Comparison of ENCODE assay signal across 20 cellular contexts in genomic region chr12:113978080-113978479, GRCh38. TPM values are rescaled to one million over a fixed set of nuclear protein-coding genes. Genes with fewer than 3 reads are reported as not detected.
DNase-seq lines count a peak whose midpoint lies in the region; ATAC-seq, FAIRE-seq and TF ChIP-seq lines count a peak whose summit lies in the region.
"Had no signal": no experiment of that assay in that cellular context is flagged by ENCODE, and none has a peak within 500 bp of the region (broad histone marks: within the 10 kb centered on the region; RNA-seq: fewer than 3 reads in every experiment).

No MANE protein-coding gene starts in this region.

- no peaks in the 10 kb centered on the region for H3K4me1 Mint-ChIP-seq in HFFc6 (ENCODE audit: low read depth)
- H3K4me1 Mint-ChIP-seq: CD4-positive, alpha-beta memory T cell had no signal

- H3K27ac ChIP-seq in DND-41 (ENCODE audit: low read length) (no peak overlapping the region), pancreas (no peak overlapping the region), uterus (no peak overlapping the region)
- H3K27ac ChIP-seq: A549 had no signal

- peaks cover 8% of the 10 kb centered on the region for H3K27me3 ChIP-seq in DND-41 (ENCODE audit: insufficient read depth, low read length, poor library complexity)
- H3K27me3 ChIP-seq in pancreas, result peaks cover 0 to 13% (median 3%) of the 10 kb centered on the region in 4 donors
- H3K27me3 ChIP-seq in uterus, result no peaks in the 10 kb centered on the region

- H3K4me3 Mint-ChIP-seq in HFFc6, result no peak overlapping the region
- H3K4me3 Mint-ChIP-seq: CD4-positive, alpha-beta memory T cell had no signal

- H3K9me3 ChIP-seq in DND-41 (ENCODE audit: insufficient read depth, low read length, severe bottlenecking) (no peaks in the 10 kb centered on the region), pancreas (no peaks in the 10 kb centered on the region), uterus (no peaks in the 10 kb centered on the region)
- H3K9me3 ChIP-seq: A549, Caco-2, HAP-1 had no signal

- H3K79me2 ChIP-seq in DND-41 (ENCODE audit: insufficient read depth, low read length), result no peaks in the 10 kb centered on the region

- intact Hi-C loops in pancreas (cut with DNase I), result loop anchor here in 1 of 3 donors (10.0 kb wide), 1 partner anchor 527 kb away; no protein-coding TSS in a partner anchor
- intact Hi-C loops in uterus (cut with DNase I; ENCODE audit: low total_unique reads), result no loop called here

- ATAC-seq in DND-41 (ENCODE audit: insufficient read depth, low read depth), result no peak
- no peak for ATAC-seq in pancreas
- no peak for ATAC-seq in HG03159 (IDR thresholded peaks at IDR 0.05; ENCODE audit: unreplicated experiment)
- ATAC-seq: A549 had no signal

- no peak for DNase-seq in DND-41
- no peak for DNase-seq in HFFc6
- DNase-seq in NCI-H146 (lab: John Stamatoyannopoulos, UW), result no peak
- no peak for DNase-seq in pancreas
- DNase-seq in uterus, result no peak
- DNase-seq: 8988T; ACHN; C1 segment of cervical spinal cord; Caco-2; CD4-positive, alpha-beta memory T cell; DMS153; EL; GDM1; GOT3 had no signal

- H3K4me1 ChIP-seq in DND-41 (ENCODE audit: insufficient read depth, low read length) (no peaks in the 10 kb centered on the region), pancreas (no peaks in the 10 kb centered on the region), uterus (no peaks in the 10 kb centered on the region)
- H3K4me1 ChIP-seq: A549, Caco-2, HAP-1 had no signal

- WGBS in pancreas, 2 donors, result 20 to 46% methylated on average over 1 of the region's 1 CpG

- H3K36me3 Mint-ChIP-seq in HFFc6 (ENCODE audit: low read depth), result no peaks in the 10 kb centered on the region
- H3K36me3 Mint-ChIP-seq: CD4-positive, alpha-beta memory T cell had no signal

- no peaks in the 10 kb centered on the region for H3K36me3 ChIP-seq in DND-41 (ENCODE audit: insufficient read depth, low read length)
- H3K36me3 ChIP-seq in pancreas, result no peaks in the 10 kb centered on the region
- no peaks in the 10 kb centered on the region for H3K36me3 ChIP-seq in uterus
- H3K36me3 ChIP-seq: HAP-1 had no signal

- no peak overlapping the region for H3K4me2 ChIP-seq in DND-41 (ENCODE audit: insufficient read depth, low read length)
- H3K4me2 ChIP-seq: A549 had no signal

- H3K9ac ChIP-seq in DND-41 (ENCODE audit: low read depth, low read length), result no peak overlapping the region

- H2AFZ ChIP-seq in DND-41 (ENCODE audit: low read depth, low read length), result no peak overlapping the region

- no peak overlapping the region for H3K27ac Mint-ChIP-seq in HFFc6
- H3K27ac Mint-ChIP-seq: CD4-positive, alpha-beta memory T cell had no signal

- TF ChIP-seq POLR2A in uterus (IDR thresholded peaks at IDR 0.05), result no peak

- H3K4me3 ChIP-seq in DND-41 (ENCODE audit: low read depth in 1 of 2, low read length in 2 of 2), result no peak overlapping the region
- H3K4me3 ChIP-seq in WI38 (ENCODE audit: low read depth, low read length), result no peak overlapping the region
- no peak overlapping the region for H3K4me3 ChIP-seq in pancreas
- no peak overlapping the region for H3K4me3 ChIP-seq in uterus
- H3K4me3 ChIP-seq: A549, HAP-1 had no signal

- no peaks in the 10 kb centered on the region for H3K9me3 Mint-ChIP-seq in HFFc6

- FAIRE-seq in pancreas (lab: Jason Lieb, UNC), result no peak
- FAIRE-seq: A549, GM12892, H54 had no signal

- TF ChIP-seq CTCF in DND-41 (IDR thresholded peaks at IDR 0.05; ENCODE audit: borderline replicate concordance, extremely low read depth, low read length, poor library complexity, severe bottlenecking) (peak; percentile 6), HFFc6 (IDR thresholded peaks at IDR 0.05) (peak; percentile 20; the same call in 1 of the 2 replicates), WI38 (IDR thresholded peaks at IDR 0.05; ENCODE audit: low read depth, low read length) (0 out of 2 replicates have a peak, but pooled peaks have one; percentile 5), pancreas (IDR thresholded peaks at IDR 0.05) (no peak), uterus (IDR thresholded peaks at IDR 0.05) (no peak)

- H4K20me1 ChIP-seq in DND-41 (ENCODE audit: insufficient read depth, low read length), result 0 out of 2 replicates have a peak, but pooled peaks cover 3% of the 10 kb centered on the region

- H3K27me3 Mint-ChIP-seq in HFFc6 (ENCODE audit: insufficient read depth), result peaks cover 39% of the 10 kb centered on the region

RNA-seq across cellular contexts. Expression of gene RBM19, which starts 12.0 kb away (rescaled TPM):
- 10 to 100 TPM; 27.8 to 34.8 (median 29.8) TPM for total RNA-seq in HFFc6 (2021; fragmentation: NEBNext Ultra II Directional; extraction: Animal tissue kit (Norgen Biotek cat#: 25700))
- total RNA-seq in pancreas, result 10 to 100 TPM; 13.9 to 20.1 (median 15.2) TPM
- 10 to 100 TPM; 19.6 to 32.2 TPM for polyA plus RNA-seq in pancreas
- 10 to 100 TPM; 19.3 to 45.5 (median 31.5) TPM for total RNA-seq in uterus

Comparison
In these comparisons a context has a peak if more than half of its experiments do, and no peak if none do; other contexts are left out.
1. CTCF ChIP-seq: peak in DND-41 (single experiment), HFFc6 (single experiment) and WI38 (single experiment); none in pancreas (0 of 4) and uterus (0 of 4).